Comparison of ENCODE assay signal across 8 cellular contexts in the genomic region with DNA sequence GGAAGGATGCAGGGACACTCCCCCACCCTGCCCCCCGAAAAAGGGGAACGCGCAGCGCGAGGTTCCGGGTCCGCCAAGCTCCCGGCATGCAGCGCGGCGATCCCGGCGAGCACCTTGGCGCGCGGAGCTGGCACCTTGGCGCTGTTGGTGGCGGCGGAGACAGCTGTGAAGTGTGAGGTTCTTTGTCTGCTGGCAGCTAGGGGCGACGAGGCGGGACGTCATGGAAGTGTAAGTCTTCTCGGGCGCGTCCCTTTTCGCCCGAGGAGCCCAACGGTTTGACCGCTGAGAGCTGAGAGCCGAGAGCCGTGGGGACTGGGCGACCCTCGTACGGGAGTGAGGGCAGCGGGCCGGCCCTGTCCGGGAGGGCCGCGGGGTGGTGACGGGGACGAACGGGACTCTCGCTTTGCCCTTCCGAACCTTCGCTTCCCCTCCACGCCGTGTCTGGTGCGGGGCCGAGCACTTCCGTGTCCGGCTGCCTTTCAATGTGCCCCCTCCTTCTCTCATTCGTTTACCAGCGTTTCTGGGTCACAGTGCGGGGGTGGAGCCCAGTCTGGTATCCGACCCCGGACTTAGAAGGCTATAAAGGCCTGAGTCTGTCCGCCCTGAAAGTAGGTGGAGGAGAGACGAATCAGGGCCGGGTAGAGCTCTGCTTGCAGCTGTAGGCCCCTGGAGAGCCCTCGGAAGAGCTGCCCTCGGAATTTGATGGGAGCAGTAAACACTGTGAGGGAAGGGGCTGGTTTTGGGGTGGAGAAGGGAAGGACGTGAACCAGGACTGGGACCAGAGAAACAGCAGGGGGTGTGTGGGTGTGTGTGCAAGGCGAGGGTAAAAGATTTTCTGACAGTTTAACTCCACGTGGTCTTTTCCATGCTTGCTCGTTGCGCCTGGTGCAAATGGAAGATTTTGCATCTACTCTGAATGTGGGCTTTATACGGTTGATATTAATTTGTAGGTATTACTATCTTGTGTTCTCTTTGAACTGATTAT. TPM values are rescaled to one million over a fixed set of nuclear protein-coding genes. Genes with fewer than 3 reads are reported as not detected.
A peak's percentile ranks its signal among the peaks of the same experiment; 100 is the strongest.
DNase-seq lines count a peak whose midpoint lies in the region; ATAC-seq and TF ChIP-seq lines count a peak whose summit lies in the region.

A gene (plus strand): TSS at position 105 of the 985 bp plus-strand sequence. CDS start 116 bp downstream, at position 221.

- no peaks in the 10 kb centered on the region for H3K27me3 ChIP-seq in breast epithelium

- ATAC-seq in GM18520 (IDR thresholded peaks at IDR 0.05; ENCODE audit: unreplicated experiment) (peak; percentile 54), HG03060 (IDR thresholded peaks at IDR 0.05; ENCODE audit: low read depth, unreplicated experiment) (peak; percentile 73)

- H3K27ac ChIP-seq in VCaP = peak within 1 kb of the TSS; percentile 98
- H3K27ac ChIP-seq in breast epithelium = peak within 1 kb of the TSS; percentile 96 to 97

- intact Hi-C loops in breast epithelium (cut with DNase I; ENCODE audit: low total_unique reads) = no loop called here

- DNase-seq in AG04449 (ENCODE audit: low read depth, low spot score) (no peak), NCI-H2171 treated with DMSO at 0.1 percent for 48 hours (lab: John Stamatoyannopoulos, UW) (peak; percentile 75), breast epithelium (ENCODE audit: low spot score in 2 of 2) (peak; percentile 66 to 80), iPS-NIHi7 (ENCODE audit: extremely low spot score) (peak; percentile 89), smooth muscle cell of the brain vasculature (ENCODE audit: low read depth, low spot score) (peak; percentile 41)

- H3K36me3 ChIP-seq in breast epithelium = no peaks in the 10 kb centered on the region

- H3K4me3 ChIP-seq in AG04449 (ENCODE audit: low read depth, low read length) (peak within 1 kb of the TSS; percentile 85), breast epithelium (peak within 1 kb of the TSS; percentile 79 to 93 (median 88))

- no peaks in the 10 kb centered on the region for H3K4me1 ChIP-seq in breast epithelium

- POLR2A ChIA-PET in AG04449 (lab: Yijun Ruan, JAX) = interaction anchor here (0.7 to 1.8 kb wide), 5 partner anchors 14 to 379 kb away, joined by 3 to 7 read pairs (median 3); a partner anchor contains a TSS

- no peaks in the 10 kb centered on the region for H3K9me3 ChIP-seq in breast epithelium

- peak; percentile 56 for TF ChIP-seq CTCF in AG04449 (IDR thresholded peaks at IDR 0.05; ENCODE audit: insufficient read depth, low read length, missing control alignments)
- TF ChIP-seq CTCF in VCaP (conservative IDR thresholded peaks at IDR 0.05) = no peak
- no peak for TF ChIP-seq CTCF in breast epithelium (IDR thresholded peaks at IDR 0.05)

- CTCF ChIA-PET in AG04449 (lab: Yijun Ruan, JAX) = interaction anchor here (2.0 to 3.0 kb wide), 2 partner anchors 12 to 84 kb away, joined by 5 to 13 read pairs; no protein-coding TSS in a partner anchor

- no peak for TF ChIP-seq POLR2A in breast epithelium (IDR thresholded peaks at IDR 0.05)

RNA-seq across cellular contexts. Expression of the gene that starts here (rescaled TPM):
- 10 to 100 TPM; 31.5 to 49.8 (median 41.3) TPM for total RNA-seq in breast epithelium
